9 cellular contexts compared by ENCODE assay signal in the genomic region with DNA sequence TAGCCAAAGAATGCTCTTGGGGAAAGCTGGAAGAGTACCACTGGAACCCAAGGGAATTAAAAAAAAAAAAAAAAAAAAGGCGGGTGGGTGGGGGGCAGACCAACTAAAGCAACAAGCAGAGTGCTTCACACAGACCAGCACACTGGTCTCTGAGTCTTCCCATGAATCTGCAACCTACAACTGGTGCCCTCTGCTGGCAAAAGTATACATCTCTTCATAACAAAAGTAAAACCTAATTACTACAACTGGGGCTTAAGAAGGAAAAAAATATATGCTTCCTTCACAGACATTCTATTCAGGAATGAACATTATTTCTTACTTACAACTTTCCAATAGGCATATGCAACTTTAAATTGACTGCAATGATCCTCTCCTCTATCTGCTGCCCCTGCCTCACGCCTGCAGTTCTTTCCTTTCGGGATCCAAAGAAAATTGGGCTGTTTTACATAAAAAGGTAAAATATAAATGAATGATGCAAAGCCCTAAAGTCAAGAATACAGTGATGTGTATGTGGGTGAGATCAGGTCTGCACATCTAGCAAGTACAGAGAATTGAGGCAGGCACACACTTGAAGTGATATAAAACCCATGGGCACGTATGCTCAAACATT. TPM values are rescaled to one million over a fixed set of nuclear protein-coding genes. Genes with fewer than 3 reads are reported as not detected.
DNase-seq lines count a peak whose midpoint lies in the region; ATAC-seq and TF ChIP-seq lines count a peak whose summit lies in the region.
"Had no signal": no experiment of that assay in that cellular context is flagged by ENCODE, and none has a peak within 500 bp of the region (broad histone marks: within the 10 kb centered on the region; RNA-seq: fewer than 3 reads in every experiment).

No MANE protein-coding gene starts in this region.

- no peak overlapping the region for H2AFZ ChIP-seq in osteoblast (ENCODE audit: low read length)

- intact Hi-C loops in CD4-positive, alpha-beta memory T cell (cut with micrococcal nuclease) = loop anchor here (1.0 kb wide), 3 partner anchors 11 to 114 kb away; partner anchors contain the start of gene HNRNPA0

- no peaks in the 10 kb centered on the region for H3K36me3 Mint-ChIP-seq in CD4-positive, alpha-beta memory T cell
- H3K36me3 Mint-ChIP-seq: IgD-negative memory B cell had no signal

- no peaks in the 10 kb centered on the region for H3K79me2 ChIP-seq in osteoblast (ENCODE audit: insufficient read depth, low read length)

- H3K4me1 ChIP-seq in CD4-positive, alpha-beta memory T cell (ENCODE audit: insufficient read depth, low read length) = peaks cover 5% of the 10 kb centered on the region
- H3K4me1 ChIP-seq in foreskin keratinocyte (no peaks in the 10 kb centered on the region), osteoblast (ENCODE audit: insufficient read depth, low read length) (no peaks in the 10 kb centered on the region)

- no peak overlapping the region for H3K4me3 ChIP-seq in CD4-positive, alpha-beta memory T cell (ENCODE audit: low read length in 2 of 2)
- H3K4me3 ChIP-seq in Jurkat, Clone E6-1 (ENCODE audit: low read length) = no peak overlapping the region
- H3K4me3 ChIP-seq in osteoblast (ENCODE audit: insufficient read depth, low read length) = no peak overlapping the region

- no peak overlapping the region for H3K27ac Mint-ChIP-seq in CD4-positive, alpha-beta memory T cell

- H3K27me3 ChIP-seq in CD4-positive, alpha-beta memory T cell (ENCODE audit: insufficient read depth, low read length) = no peaks in the 10 kb centered on the region
- H3K27me3 ChIP-seq in foreskin keratinocyte (no peaks in the 10 kb centered on the region), osteoblast (ENCODE audit: insufficient read depth, low read length) (no peaks in the 10 kb centered on the region)

- CTCF ChIA-PET in CD4-positive, alpha-beta memory T cell (lab: Charles Lee; ENCODE audit: partially characterized antibody) = interaction anchor here (0.6 to 17.7 kb wide), 49 partner anchors 8 to 1007 kb away, joined by 3 to 653 read pairs (median 5); partner anchors contain the start of gene HNRNPA0

- no peaks in the 10 kb centered on the region for H3K9me3 ChIP-seq in CD4-positive, alpha-beta memory T cell (ENCODE audit: control insufficient read depth in 1 of 2, low read length in 2 of 2)
- no peaks in the 10 kb centered on the region for H3K9me3 ChIP-seq in osteoblast (ENCODE audit: low read depth, low read length)

- no peaks in the 10 kb centered on the region for H3K36me3 ChIP-seq in CD4-positive, alpha-beta memory T cell (ENCODE audit: insufficient read depth, low read length)
- H3K36me3 ChIP-seq in osteoblast (ENCODE audit: insufficient read depth, low read length) = no peaks in the 10 kb centered on the region

- peak; percentile 60 to 71 (median 70) for DNase-seq in CD4-positive, alpha-beta memory T cell
- peak; percentile 73 for DNase-seq in Jurkat, Clone E6-1 (ENCODE audit: low read depth, low spot score)
- DNase-seq in OCI-M1 (lab: John Stamatoyannopoulos, UW) = peak; percentile 76
- peak; percentile 18 for DNase-seq in activated T-helper 9 cell treated with anti-CD3 and anti-CD28 coated beads, Interleukin-2, amount 50 U/mL, for 16 hours (ENCODE audit: low read depth)
- peak in 1 of 2 donors; percentile 47 for DNase-seq in foreskin keratinocyte
- DNase-seq in osteoblast (ENCODE audit: insufficient read length, low spot score, missing footprints) = peak; percentile 35

- H3K27me3 Mint-ChIP-seq in CD4-positive, alpha-beta memory T cell = no peaks in the 10 kb centered on the region
- H3K27me3 Mint-ChIP-seq: IgD-negative memory B cell had no signal

- peaks cover 0 to 20% (median 3%) of the 10 kb centered on the region in 4 donors for H3K4me1 Mint-ChIP-seq in CD4-positive, alpha-beta memory T cell

- no peaks in the 10 kb centered on the region for H3K9me3 Mint-ChIP-seq in CD4-positive, alpha-beta memory T cell
- H3K9me3 Mint-ChIP-seq: IgD-negative memory B cell had no signal

- peak; percentile 76 for TF ChIP-seq CTCF in foreskin keratinocyte (conservative IDR thresholded peaks at IDR 0.05)
- TF ChIP-seq CTCF in osteoblast (IDR thresholded peaks at IDR 0.05; ENCODE audit: extremely low read depth, low read depth, low read length) = peak; percentile 69

- POLR2A ChIA-PET in CD4-positive, alpha-beta memory T cell (lab: Charles Lee; ENCODE audit: partially characterized antibody) = interaction anchor here (1.0 to 4.6 kb wide), 5 partner anchors 8 to 83 kb away, joined by 3 to 51 read pairs (median 13); partner anchors contain the start of gene HNRNPA0

- no peak overlapping the region for H3K27ac ChIP-seq in CD4-positive, alpha-beta memory T cell (ENCODE audit: low read depth, low read length)
- H3K27ac ChIP-seq in foreskin keratinocyte (no peak overlapping the region), osteoblast (ENCODE audit: low read depth, low read length) (no peak overlapping the region)

- no peak overlapping the region for H3K4me2 ChIP-seq in osteoblast (ENCODE audit: insufficient read depth, low read length)

- ATAC-seq in GM19463 (IDR thresholded peaks at IDR 0.05; ENCODE audit: unreplicated experiment) (peak; percentile 66), foreskin keratinocyte (peak; percentile 82), GM19397 (IDR thresholded peaks at IDR 0.05; ENCODE audit: unreplicated experiment) (no peak)

- no peak overlapping the region for H3K4me3 Mint-ChIP-seq in CD4-positive, alpha-beta memory T cell
- H3K4me3 Mint-ChIP-seq: IgD-negative memory B cell had no signal

- peaks cover 11% of the 10 kb centered on the region for H4K20me1 ChIP-seq in osteoblast (ENCODE audit: insufficient read depth, low read length)

RNA-seq across cellular contexts. Expression of gene KLHL3, which starts 7.2 kb away (rescaled TPM):
- 10 to 100 TPM; 22.0 to 25.9 TPM for total RNA-seq in CD4-positive, alpha-beta memory T cell
- 1 to 10 TPM; 2.2 to 3.1 TPM for polyA plus RNA-seq in CD4-positive, alpha-beta memory T cell
- polyA plus RNA-seq in Jurkat, Clone E6-1 (2012; ENCODE audit: insufficient read depth, insufficient read length) = 5.8 TPM
- total RNA-seq in foreskin keratinocyte (1.7 and 2.0 TPM in 2 replicates), osteoblast (6.2 and 7.1 TPM in 2 replicates)
- 0.40 and 0.48 TPM in 2 replicates for polyA plus RNA-seq in foreskin keratinocyte

RNA-seq across cellular contexts. Expression of gene HNRNPA0, which starts 11.0 kb away (rescaled TPM):
- 10 to 100 TPM; 30.5 to 30.7 TPM for total RNA-seq in CD4-positive, alpha-beta memory T cell
- 10 to 100 TPM in 1 of 2 donors, 1 to 10 TPM in 1; 8.6 to 19.3 TPM for polyA plus RNA-seq in CD4-positive, alpha-beta memory T cell
- polyA plus RNA-seq in Jurkat, Clone E6-1 (2012; ENCODE audit: insufficient read depth, insufficient read length) = 47.9 TPM
- total RNA-seq in foreskin keratinocyte = 18.0 and 21.7 TPM in 2 replicates
- 28.2 and 30.0 TPM in 2 replicates for polyA plus RNA-seq in foreskin keratinocyte
- total RNA-seq in osteoblast = 24.2 TPM in 2 replicates
